ENCODE assay signal across 9 cellular contexts in genomic region chr19:15453091-15453498, GRCh38. TPM values are rescaled to one million over a fixed set of nuclear protein-coding genes. Genes with fewer than 3 reads are reported as not detected.
DNase-seq lines count a peak whose midpoint lies in the region; ATAC-seq, FAIRE-seq and TF ChIP-seq lines count a peak whose summit lies in the region.
"Had no signal": no experiment of that assay in that cellular context is flagged by ENCODE, and none has a peak within 500 bp of the region (broad histone marks: within the 10 kb centered on the region; RNA-seq: fewer than 3 reads in every experiment).

No MANE protein-coding gene starts in this region.

- H3K27ac Mint-ChIP-seq in stimulated activated effector memory CD8-positive, alpha-beta T cell treated with anti-CD3 and anti-CD28 coated beads, Interleukin-12 subunit alpha, Interleukin-12 subunit beta, amount 100 ng/mL, for 72 hours: no peak overlapping the region
- H3K27ac Mint-ChIP-seq: B cell had no signal

- peaks cover 22% of the 10 kb centered on the region for H3K27me3 ChIP-seq in brain microvascular endothelial cell (replicated peaks)
- no peaks in the 10 kb centered on the region for H3K27me3 ChIP-seq in right lobe of liver

- peaks cover 87% of the 10 kb centered on the region for H3K36me3 Mint-ChIP-seq in stimulated activated effector memory CD8-positive, alpha-beta T cell treated with anti-CD3 and anti-CD28 coated beads, Interleukin-12 subunit alpha, Interleukin-12 subunit beta, amount 100 ng/mL, for 72 hours
- H3K36me3 Mint-ChIP-seq: activated naive CD8-positive, alpha-beta T cell had no signal

- H3K4me3 ChIP-seq in brain microvascular endothelial cell (ENCODE audit: low read depth, low read length): peak overlapping the region; percentile 49
- peak overlapping the region; percentile 36 to 55 (median 53) for H3K4me3 ChIP-seq in right lobe of liver

- in situ Hi-C loops in brain microvascular endothelial cell (cut with HindIII; ENCODE audit: low pct_ligation_motif_present, low sequenced_read_pairs): no loop called here

- peak overlapping the region; percentile 52 for H3K27ac ChIP-seq in 22Rv1
- no peak overlapping the region for H3K27ac ChIP-seq in brain microvascular endothelial cell
- H3K27ac ChIP-seq in right lobe of liver: peak overlapping the region in 2 of 3 donors; percentile 28 to 47

- 11% methylated on average over 14 of the region's 42 CpGs for WGBS in right lobe of liver (ENCODE audit: insufficient coverage, low coverage, low lambda C conversion rate, missing lambda C conversion rate)

- DNase-seq in brain microvascular endothelial cell (no peak), right lobe of liver (peak in 1 of 3 donors; percentile 49), H54 (ENCODE audit: insufficient read length, low spot score) (no peak), putamen (ENCODE audit: low spot score) (no peak)
- DNase-seq in stimulated activated effector memory CD8-positive, alpha-beta T cell treated with anti-CD3 and anti-CD28 coated beads, Interleukin-12 subunit alpha, Interleukin-12 subunit beta, amount 100 ng/mL, for 72 hours (ENCODE audit: low spot score in 2 of 2): no peak

- H3K9me3 Mint-ChIP-seq in stimulated activated effector memory CD8-positive, alpha-beta T cell treated with anti-CD3 and anti-CD28 coated beads, Interleukin-12 subunit alpha, Interleukin-12 subunit beta, amount 100 ng/mL, for 72 hours: no peaks in the 10 kb centered on the region

- ATAC-seq in right lobe of liver: peak; percentile 33 to 47 (median 42)
- no peak for ATAC-seq in stimulated activated effector memory CD8-positive, alpha-beta T cell treated with anti-CD3 and anti-CD28 coated beads, Interleukin-12 subunit alpha, Interleukin-12 subunit beta, amount 100 ng/mL, for 72 hours

- H3K36me3 ChIP-seq in brain microvascular endothelial cell (replicated peaks) (no peaks in the 10 kb centered on the region), right lobe of liver (no peaks in the 10 kb centered on the region)

- H3K4me1 Mint-ChIP-seq in stimulated activated effector memory CD8-positive, alpha-beta T cell treated with anti-CD3 and anti-CD28 coated beads, Interleukin-12 subunit alpha, Interleukin-12 subunit beta, amount 100 ng/mL, for 72 hours: peaks cover 53% of the 10 kb centered on the region

- TF ChIP-seq POLR2A in right lobe of liver (IDR thresholded peaks at IDR 0.05): no peak
- TF ChIP-seq POLR2A in H54 (IDR thresholded peaks at IDR 0.05; ENCODE audit: low read depth, low read length): no peak

- H3K4me1 ChIP-seq in right lobe of liver: peaks cover 0 to 30% (median 3%) of the 10 kb centered on the region in 4 donors

- no peaks in the 10 kb centered on the region for H3K9me3 ChIP-seq in right lobe of liver

- FAIRE-seq in H54 (lab: Jason Lieb, UNC): no peak

- TF ChIP-seq CTCF in 22Rv1 (IDR thresholded peaks at IDR 0.05) (peak; percentile 37), brain microvascular endothelial cell (IDR thresholded peaks at IDR 0.05; ENCODE audit: low read depth, low read length, missing control alignments) (peak; percentile 22), right lobe of liver (IDR thresholded peaks at IDR 0.05) (peak; percentile 43 to 51 (median 45))

- H3K4me3 Mint-ChIP-seq in stimulated activated effector memory CD8-positive, alpha-beta T cell treated with anti-CD3 and anti-CD28 coated beads, Interleukin-12 subunit alpha, Interleukin-12 subunit beta, amount 100 ng/mL, for 72 hours: no peak overlapping the region
- H3K4me3 Mint-ChIP-seq: activated naive CD8-positive, alpha-beta T cell; B cell had no signal

- intact Hi-C loops in right lobe of liver (cut with DNase I): loop anchor here in 1 of 2 donors (10.0 kb wide), 1 partner anchor 102 kb away; no protein-coding TSS in a partner anchor

RNA-seq across cellular contexts. Expression of gene WIZ, which starts 3.3 kb away (rescaled TPM):
- 10 to 100 TPM; 12.5 to 24.4 (median 14.6) TPM for total RNA-seq in right lobe of liver

RNA-seq across cellular contexts. Expression of gene RASAL3, which starts 11.2 kb away (rescaled TPM):
- total RNA-seq in right lobe of liver: 1 to 10 TPM in 4 of 6 experiments, under 1 TPM in 2; 0.75 to 1.9 (median 1.1) TPM
- total RNA-seq: HT-29 had no signal

RNA-seq across cellular contexts. Expression of gene PGLYRP2, which starts 26.2 kb away (rescaled TPM):
- total RNA-seq in right lobe of liver: 100 to 1,000 TPM in 2 of 6 experiments, 10 to 100 TPM in 4; 45.1 to 135 (median 59.2) TPM
- total RNA-seq: B cell, HT-29 had no signal

RNA-seq across cellular contexts. Expression of gene AKAP8L, which starts 34.3 kb away (rescaled TPM):
- 10 to 100 TPM; 27.4 to 69.4 (median 49.6) TPM for total RNA-seq in right lobe of liver

RNA-seq across cellular contexts. Expression of gene CYP4F22, which starts 55.2 kb away (rescaled TPM):
- 1 to 10 TPM in 5 of 6 experiments, under 1 TPM in 1; 0.95 to 6.0 (median 4.5) TPM for total RNA-seq in right lobe of liver
- total RNA-seq: B cell, HT-29 had no signal
